8 cellular contexts compared by ENCODE assay signal in the genomic region with DNA sequence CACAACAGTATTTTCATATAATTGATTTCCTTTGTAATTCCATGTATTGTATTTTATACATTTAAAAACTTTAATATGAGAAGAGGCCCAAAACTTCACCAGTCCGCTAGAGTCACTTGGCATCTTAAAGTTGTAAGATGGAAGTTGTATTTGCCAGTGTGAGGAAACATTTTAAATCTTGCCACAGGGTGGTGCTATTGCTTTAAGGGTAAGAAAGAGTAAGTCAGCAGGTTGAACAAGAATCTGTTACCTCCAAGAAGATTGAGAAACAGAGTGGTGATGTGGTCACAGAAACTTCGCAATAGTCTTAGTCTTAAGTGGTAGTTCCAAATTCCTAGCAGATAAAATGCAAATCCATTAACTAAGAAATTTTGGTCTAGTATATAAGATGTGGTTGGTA. TPM values are rescaled to one million over a fixed set of nuclear protein-coding genes. Genes with fewer than 3 reads are reported as not detected.
DNase-seq lines count a peak whose midpoint lies in the region; ATAC-seq and TF ChIP-seq lines count a peak whose summit lies in the region.

No MANE protein-coding gene starts in this region.

- TF ChIP-seq CTCF in HCT116 (IDR thresholded peaks at IDR 0.05 in 2 of 3, conservative IDR thresholded peaks at IDR 0.05 in 1 of 3; ENCODE audit: borderline replicate concordance in 1 of 3, insufficient read depth in 1 of 3, low read depth in 2 of 3, low read length in 2 of 3) (peak; percentile 56 to 87 (median 70); a peak in 5 of 6 replicates), epithelial cell of proximal tubule (conservative IDR thresholded peaks at IDR 0.05; ENCODE audit: low read depth, low read length) (peak; percentile 75)

- H3K4me3 ChIP-seq in HCT116 (replicated peaks in 1 of 2; ENCODE audit: low read depth in 1 of 2, low read length in 2 of 2) (no peak overlapping the region), epithelial cell of proximal tubule (ENCODE audit: low read depth, low read length) (no peak overlapping the region)
- no peak overlapping the region for H3K4me3 ChIP-seq in naive thymus-derived CD4-positive, alpha-beta T cell (ENCODE audit: low read length)

- no peaks in the 10 kb centered on the region for H3K9me2 ChIP-seq in HCT116 (ENCODE audit: insufficient read depth)

- no peak overlapping the region for H3K27ac Mint-ChIP-seq in T-cell
- peak overlapping the region in 2 of 9 donors; percentile 16 to 47 for H3K27ac Mint-ChIP-seq in naive thymus-derived CD4-positive, alpha-beta T cell

- intact Hi-C loops in HCT116 (cut with micrococcal nuclease) = loop anchor here (1.0 to 10.0 kb wide), 6 partner anchors 140 to 684 kb away; no protein-coding TSS in a partner anchor
- intact Hi-C loops in naive thymus-derived CD4-positive, alpha-beta T cell (cut with micrococcal nuclease) = loop anchor here (1.0 to 10.0 kb wide), 6 partner anchors 40 to 630 kb away; a partner anchor contains a TSS

- DNase-seq in SHP77 (lab: John Stamatoyannopoulos, UW) = peak; percentile 8 to 35
- DNase-seq in SHP77 treated with DMSO at 0.1 percent for 48 hours (lab: John Stamatoyannopoulos, UW) = no peak
- DNase-seq in HCT116 (ENCODE audit: low read depth, low spot score) = peak; percentile 89
- DNase-seq in NCI-H1417 treated with DMSO at 0.1 percent for 48 hours (lab: John Stamatoyannopoulos, UW) = peak; percentile 53
- DNase-seq in T-cell = peak in 19 of 34 experiments; percentile 4 to 52 (median 31)
- DNase-seq in epithelial cell of proximal tubule (ENCODE audit: low read depth) = peak; percentile 96
- peak in 7 of 9 donors; percentile 42 to 69 (median 63) for DNase-seq in naive thymus-derived CD4-positive, alpha-beta T cell
- DNase-seq in UCSD-AML1 (lab: John Stamatoyannopoulos, UW; ENCODE audit: unreplicated experiment) = no peak

- peak overlapping the region; percentile 81 for H2AFZ ChIP-seq in HCT116 (ENCODE audit: low read depth, low read length, poor library complexity, severe bottlenecking)

- no peaks in the 10 kb centered on the region for H4K20me1 ChIP-seq in HCT116 (ENCODE audit: insufficient read depth)

- peak overlapping the region; percentile 18; the same call in 1 of the 2 replicates for H3K4me2 ChIP-seq in HCT116 (ENCODE audit: low read length)

- CTCF ChIA-PET in HCT116 (lab: Charles Lee) = interaction anchor here (0.7 to 3.2 kb wide), 9 partner anchors 31 to 512 kb away, joined by 3 to 129 read pairs (median 12); a partner anchor contains a TSS
- CTCF ChIA-PET in T-cell (lab: Charles Lee) = interaction anchor here (1.0 to 3.2 kb wide), 3 partner anchors 251 to 512 kb away, joined by 6 to 24 read pairs (median 17); no protein-coding TSS in a partner anchor
- CTCF ChIA-PET in naive thymus-derived CD4-positive, alpha-beta T cell (lab: Charles Lee) = no interaction called here

- H3K36me3 Mint-ChIP-seq in T-cell = no peaks in the 10 kb centered on the region
- no peaks in the 10 kb centered on the region for H3K36me3 Mint-ChIP-seq in naive thymus-derived CD4-positive, alpha-beta T cell

- POLR2A ChIA-PET in HCT116 (lab: Charles Lee) (interaction anchor here (1.6 kb wide), 1 partner anchor 251 kb away, joined by 6 read pairs; no protein-coding TSS in a partner anchor), T-cell (lab: Charles Lee) (no interaction called here)
- POLR2A ChIA-PET in naive thymus-derived CD4-positive, alpha-beta T cell (lab: Charles Lee) = no interaction called here

- RAD21 ChIA-PET in HCT116 (lab: Charles Lee; ENCODE audit: low non-redundant PET in 1 of 2, low total read pairs in 2 of 2, uncharacterized antibody in 2 of 2, unreplicated experiment in 2 of 2) = interaction anchor here in 1 of 2 experiments (0.7 kb wide), 1 partner anchor 251 kb away, joined by 4 read pairs; no protein-coding TSS in a partner anchor

- no peaks in the 10 kb centered on the region for H3K4me1 ChIP-seq in HCT116 (ENCODE audit: control insufficient read depth in 1 of 2, insufficient read depth in 2 of 2, low read length in 2 of 2)
- H3K4me1 ChIP-seq in naive thymus-derived CD4-positive, alpha-beta T cell (ENCODE audit: control insufficient read depth in 2 of 2, insufficient read depth in 2 of 2, low read length in 2 of 2) = no peaks in the 10 kb centered on the region

- H3K27me3 ChIP-seq in HCT116 (ENCODE audit: insufficient read depth, low read length) = no peaks in the 10 kb centered on the region
- H3K27me3 ChIP-seq in naive thymus-derived CD4-positive, alpha-beta T cell (ENCODE audit: control insufficient read depth in 2 of 2, insufficient read depth in 2 of 2, low read length in 2 of 2) = no peaks in the 10 kb centered on the region

- no peak overlapping the region for H3K27ac ChIP-seq in HCT116 (ENCODE audit: low read depth, low read length)
- H3K27ac ChIP-seq in naive thymus-derived CD4-positive, alpha-beta T cell (ENCODE audit: low read depth, low read length) = no peak overlapping the region

- no peak overlapping the region for H3K4me3 Mint-ChIP-seq in T-cell
- H3K4me3 Mint-ChIP-seq in naive thymus-derived CD4-positive, alpha-beta T cell = no peak overlapping the region

- peak; percentile 77 for ATAC-seq in HCT116
- peak in 2 of 4 experiments; percentile 65 to 71 for ATAC-seq in T-cell (replicated peaks in 1 of 4)
- ATAC-seq in naive thymus-derived CD4-positive, alpha-beta T cell = peak; percentile 86

- no peaks in the 10 kb centered on the region for H3K36me3 ChIP-seq in HCT116 (ENCODE audit: control insufficient read depth in 1 of 2, insufficient read depth in 2 of 2, low read length in 2 of 2)
- H3K36me3 ChIP-seq in naive thymus-derived CD4-positive, alpha-beta T cell (ENCODE audit: control insufficient read depth in 2 of 3, insufficient read depth in 3 of 3, low read length in 3 of 3) = no peaks in the 10 kb centered on the region

- peaks cover 0 to 9% (median 2%) of the 10 kb centered on the region in 3 donors for H3K4me1 Mint-ChIP-seq in T-cell
- H3K4me1 Mint-ChIP-seq in naive thymus-derived CD4-positive, alpha-beta T cell = peaks cover 0 to 7% (median 0%) of the 10 kb centered on the region in 7 donors

- peak; percentile 93 for TF ChIP-seq RAD21 in HCT116 (IDR thresholded peaks at IDR 0.05; ENCODE audit: low read depth)

- H3K9ac ChIP-seq in HCT116 (ENCODE audit: low read length) = no peak overlapping the region

- no TSS peak for BruUV-seq in HCT116 (replicated peaks; lab: Mats Ljungman, UMichigan)

- H3K9me3 Mint-ChIP-seq in T-cell = no peaks in the 10 kb centered on the region
- peaks cover 0 to 5% (median 0%) of the 10 kb centered on the region in 11 donors for H3K9me3 Mint-ChIP-seq in naive thymus-derived CD4-positive, alpha-beta T cell

- no peaks in the 10 kb centered on the region for H3K79me2 ChIP-seq in HCT116 (ENCODE audit: insufficient read depth, low read length)

- peaks cover 1 to 5% of the 10 kb centered on the region in 2 donors for H3K27me3 Mint-ChIP-seq in T-cell
- peaks cover 0 to 19% (median 5%) of the 10 kb centered on the region in 5 donors for H3K27me3 Mint-ChIP-seq in naive thymus-derived CD4-positive, alpha-beta T cell

- no peak for TF ChIP-seq POLR2A in HCT116 (IDR thresholded peaks at IDR 0.05; ENCODE audit: borderline replicate concordance, extremely low read depth, insufficient read depth, insufficient read length)

- H3K9me3 ChIP-seq in HCT116 (ENCODE audit: control insufficient read depth in 1 of 2, insufficient read depth in 1 of 2, low read depth in 1 of 2, low read length in 2 of 2) = no peaks in the 10 kb centered on the region
- H3K9me3 ChIP-seq in naive thymus-derived CD4-positive, alpha-beta T cell (ENCODE audit: control insufficient read depth in 2 of 3, low read length in 3 of 3) = no peaks in the 10 kb centered on the region

TF ChIP-seq in HCT116, 20 proteins besides CTCF, POLR2A, EP300 and RAD21:
- TF ChIP-seq ELF1 (IDR thresholded peaks at IDR 0.05; ENCODE audit: borderline replicate concordance, low read depth) = no peak
- peak; percentile 72 for TF ChIP-seq CEBPB (IDR thresholded peaks at IDR 0.05; ENCODE audit: low read depth)

RNA-seq across cellular contexts. Expression of a gene that starts 39.8 kb away (rescaled TPM):
- 12.7 TPM for total RNA-seq in HCT116 (2021; ENCODE audit: unreplicated experiment)
- 7.7 and 8.7 TPM in 2 replicates for polyA plus RNA-seq in HCT116 (2012)
- total RNA-seq in T-cell = 10 to 100 TPM; 26.2 to 34.6 (median 29.3) TPM
- 17.1 and 21.8 TPM in 2 replicates for total RNA-seq in epithelial cell of proximal tubule
- total RNA-seq in naive thymus-derived CD4-positive, alpha-beta T cell = 10 to 100 TPM; 21.9 to 34.3 (median 30.3) TPM
- 10 to 100 TPM; 21.0 to 22.9 TPM for polyA plus RNA-seq in naive thymus-derived CD4-positive, alpha-beta T cell

Comparison
In these comparisons a context has a peak if more than half of its experiments do, and no peak if none do; other contexts are left out.
1. DNase-seq: peak in SHP77 (2 of 2), HCT116 (single experiment), NCI-H1417 treated with DMSO at 0.1 percent for 48 hours (single experiment), T-cell (19 of 34), epithelial cell of proximal tubule (single experiment) and naive thymus-derived CD4-positive, alpha-beta T cell (7 of 9); none in SHP77 treated with DMSO at 0.1 percent for 48 hours (single experiment) and UCSD-AML1 (single experiment).